ENCODE assay signal across 12 cellular contexts in genomic region chr15:48865387-48866079, GRCh38. TPM values are rescaled to one million over a fixed set of nuclear protein-coding genes. Genes with fewer than 3 reads are reported as not detected.
DNase-seq lines count a peak whose midpoint lies in the region; TF ChIP-seq lines count a peak whose summit lies in the region.
"Had no signal": no experiment of that assay in that cellular context is flagged by ENCODE, and none has a peak within 500 bp of the region (broad histone marks: within the 10 kb centered on the region; RNA-seq: fewer than 3 reads in every experiment).

No MANE protein-coding gene starts in this region.

- no peak overlapping the region for H3K4me3 Mint-ChIP-seq in nephron
- H3K4me3 Mint-ChIP-seq: activated naive CD8-positive, alpha-beta T cell; CD4-positive, CD25-positive, alpha-beta regulatory T cell had no signal

- H3K27me3 Mint-ChIP-seq in nephron (ENCODE audit: low read depth), result no peaks in the 10 kb centered on the region

- H3K27me3 ChIP-seq in brain microvascular endothelial cell (replicated peaks), result no peaks in the 10 kb centered on the region

- peak; percentile 69 for DNase-seq in Daoy (ENCODE audit: low read depth)
- peak; percentile 78 for DNase-seq in NCI-H1436 (lab: John Stamatoyannopoulos, UW)
- peak; percentile 73 for DNase-seq in brain microvascular endothelial cell
- no peak for DNase-seq in KBM-7
- no peak for DNase-seq in DMS53 (lab: John Stamatoyannopoulos, UW)
- DNase-seq in stimulated activated naive CD4-positive, alpha-beta T cell (lab: John Stamatoyannopoulos, UW), result no peak
- DNase-seq in NCI-H510A treated with DMSO at 0.1 percent for 48 hours (lab: John Stamatoyannopoulos, UW), result no peak
- DNase-seq: CD4-positive, CD25-positive, alpha-beta regulatory T cell; NCI-H345 had no signal

- H3K36me3 Mint-ChIP-seq in nephron (ENCODE audit: low read depth), result no peaks in the 10 kb centered on the region
- H3K36me3 Mint-ChIP-seq: activated naive CD8-positive, alpha-beta T cell; CD4-positive, CD25-positive, alpha-beta regulatory T cell had no signal

- no peaks in the 10 kb centered on the region for H3K9me3 Mint-ChIP-seq in nephron

- H3K36me3 ChIP-seq in brain microvascular endothelial cell (replicated peaks), result no peaks in the 10 kb centered on the region
- H3K36me3 ChIP-seq: prostate gland had no signal

- in situ Hi-C loops in brain microvascular endothelial cell (cut with HindIII; ENCODE audit: low pct_ligation_motif_present, low sequenced_read_pairs), result no loop called here
- in situ Hi-C loops in KBM-7 (cut with MboI; ENCODE audit: low pct_unique_long_range_greater_than_20kb, low sequenced_read_pairs), result loop anchor here (25.0 kb wide), 1 partner anchor 1297 kb away; no protein-coding TSS in a partner anchor

- peaks cover 22% of the 10 kb centered on the region for H3K4me1 Mint-ChIP-seq in nephron

- peak overlapping the region; percentile 66 to 84 (median 69) for H3K27ac Mint-ChIP-seq in nephron
- H3K27ac Mint-ChIP-seq: activated naive CD8-positive, alpha-beta T cell had no signal

- no peak overlapping the region for H3K4me3 ChIP-seq in brain microvascular endothelial cell (ENCODE audit: low read depth, low read length)
- H3K4me3 ChIP-seq: prostate gland had no signal

- H3K27ac ChIP-seq in brain microvascular endothelial cell, result peak overlapping the region; percentile 56
- H3K27ac ChIP-seq: prostate gland had no signal

- TF ChIP-seq CTCF in brain microvascular endothelial cell (IDR thresholded peaks at IDR 0.05; ENCODE audit: low read depth, low read length, missing control alignments) (no peak), nephron (IDR thresholded peaks at IDR 0.05; ENCODE audit: unreplicated experiment in 3 of 3) (no peak)

RNA-seq across cellular contexts. Expression of gene EID1, which starts 12.4 kb away (rescaled TPM):
- total RNA-seq in Daoy (2014; rRNA removed; shearing (Covaris generic)), result 197 and 267 TPM in 2 replicates

RNA-seq across cellular contexts. Expression of gene CEP152, which starts 54.7 kb away (rescaled TPM):
- 15.4 and 22.9 TPM in 2 replicates for total RNA-seq in Daoy (2014; rRNA removed; shearing (Covaris generic))

Comparison
In these comparisons a context has a peak if more than half of its experiments do, and no peak if none do; other contexts are left out.
1. DNase-seq: peak in Daoy (single experiment), NCI-H1436 (single experiment) and brain microvascular endothelial cell (single experiment); none in KBM-7 (single experiment), DMS53 (single experiment), stimulated activated naive CD4-positive, alpha-beta T cell (0 of 6) and NCI-H510A treated with DMSO at 0.1 percent for 48 hours (single experiment).